ENCODE assay signal across 23 cellular contexts in genomic region chr19:42436006-42436405, GRCh38. TPM values are rescaled to one million over a fixed set of nuclear protein-coding genes. Genes with fewer than 3 reads are reported as not detected.
DNase-seq lines count a peak whose midpoint lies in the region; ATAC-seq and TF ChIP-seq lines count a peak whose summit lies in the region.
"Had no signal": no experiment of that assay in that cellular context is flagged by ENCODE, and none has a peak within 500 bp of the region (broad histone marks: within the 10 kb centered on the region; RNA-seq: fewer than 3 reads in every experiment).

No MANE protein-coding gene starts in this region.

- peak overlapping the region; percentile 62 for H2BK20ac ChIP-seq in H9 (ENCODE audit: low read depth, low read length, poor library complexity, severe bottlenecking)

- no peak overlapping the region for H3K23ac ChIP-seq in H9 (ENCODE audit: insufficient read length, low read depth, low read length)

- DNase-seq in AG08395 (ENCODE audit: low spot score) (peak; percentile 45), H9 (no peak), SK-MEL-5 (ENCODE audit: low read depth, low spot score) (peak; percentile 58), foreskin fibroblast (peak; percentile 62 to 89)
- DNase-seq in central memory CD4-positive, alpha-beta T cell, result no peak
- no peak for DNase-seq in stimulated activated naive B cell treated with anti-CD40 and anti-IgM and Interleukin-4, amounts not matched to agents 10 μg/mL and 1 μg/mL and 100 μg/mL, for 72 hours
- no peak for DNase-seq in activated CD4-positive, alpha-beta T cell treated with anti-CD3 and anti-CD28 coated beads for 4 hours
- DNase-seq: activated CD4-positive, alpha-beta T cell treated with anti-CD3 and anti-CD28 coated beads, Interleukin-2, amount 50 U/mL, for 4 hours; activated naive CD4-positive, alpha-beta T cell treated with anti-CD3 and anti-CD28 coated beads, Interleukin-2, amount 50 U/mL, for 16 hours; activated T-cell treated with anti-CD3 and anti-CD28 coated beads for 4 hours; CD4-positive, alpha-beta memory T cell; DND-41; HFFc6; mucosa of descending colon; NCI-H1105; T-cell had no signal

- no peak overlapping the region for H3K4me3 ChIP-seq in foreskin fibroblast (ENCODE audit: low read depth in 1 of 2, low read length in 2 of 2)
- H3K4me3 ChIP-seq: mucosa of descending colon had no signal

- H3K79me2 ChIP-seq in H9 (ENCODE audit: insufficient read depth, low read length), result no peaks in the 10 kb centered on the region

- H3K9ac ChIP-seq in H9 (ENCODE audit: extremely low read depth, insufficient read length, low read length), result no peak overlapping the region
- H3K9ac ChIP-seq: KMS-11 had no signal

- no peak overlapping the region for H3K14ac ChIP-seq in H9 (ENCODE audit: insufficient read depth, low read length)

- H3K4me2 ChIP-seq in H9 (ENCODE audit: insufficient read depth, insufficient read length, low read length), result no peak overlapping the region
- H3K4me2 ChIP-seq: KMS-11 had no signal

- no peaks in the 10 kb centered on the region for H4K20me1 ChIP-seq in H9 (ENCODE audit: control insufficient read depth, insufficient read depth, insufficient read length)

- H2BK12ac ChIP-seq in H9 (ENCODE audit: insufficient read length, low read depth, low read length), result no peak overlapping the region

- H3K27me3 ChIP-seq in H9 (ENCODE audit: insufficient read depth, low read length), result no peaks in the 10 kb centered on the region

- H3K27ac Mint-ChIP-seq in H9, result no peak overlapping the region
- H3K27ac Mint-ChIP-seq in stimulated activated naive B cell treated with anti-CD40 and anti-IgM and Interleukin-4, amounts not matched to agents 10 μg/mL and 1 μg/mL and 100 μg/mL, for 72 hours, result no peak overlapping the region
- H3K27ac Mint-ChIP-seq: HFFc6; stimulated activated naive CD8-positive, alpha-beta T cell treated with anti-CD3 and anti-CD28 coated beads, Interleukin-15, Interleukin-2, amounts not matched to agents 100 ng/mL and 50 ng/mL, for 24 hours; T-cell had no signal

- no peak overlapping the region for H4K8ac ChIP-seq in H9 (replicated peaks; ENCODE audit: insufficient read length, low read depth, low read length)

- H4K5ac ChIP-seq in H9 (ENCODE audit: insufficient read length, low read depth, low read length), result no peak overlapping the region

- no peak for ATAC-seq in stimulated activated naive B cell treated with anti-CD40 and anti-IgM and Interleukin-4, amounts not matched to agents 10 μg/mL and 1 μg/mL and 100 μg/mL, for 72 hours (replicated peaks)
- ATAC-seq in HG02763 (IDR thresholded peaks at IDR 0.05; ENCODE audit: unreplicated experiment), result no peak
- ATAC-seq: mucosa of descending colon, Right ventricle myocardium inferior, T-cell had no signal

- no peaks in the 10 kb centered on the region for H3K79me1 ChIP-seq in H9 (ENCODE audit: insufficient read depth, low read depth, low read length, poor library complexity, severe bottlenecking)

- H2BK5ac ChIP-seq in H9 (ENCODE audit: insufficient read length, low read length), result no peak overlapping the region

- peaks cover 10 to 12% of the 10 kb centered on the region in 2 experiments for H3K4me1 Mint-ChIP-seq in H9
- peaks cover 12% of the 10 kb centered on the region in 2 donors for H3K4me1 Mint-ChIP-seq in stimulated activated naive B cell treated with anti-CD40 and anti-IgM and Interleukin-4, amounts not matched to agents 10 μg/mL and 1 μg/mL and 100 μg/mL, for 72 hours

- H3K27me3 Mint-ChIP-seq in H9 (ENCODE audit: low read depth), result peaks cover 25% of the 10 kb centered on the region
- H3K27me3 Mint-ChIP-seq in stimulated activated naive B cell treated with anti-CD40 and anti-IgM and Interleukin-4, amounts not matched to agents 10 μg/mL and 1 μg/mL and 100 μg/mL, for 72 hours, result peaks cover 3 to 7% of the 10 kb centered on the region in 2 donors
- H3K27me3 Mint-ChIP-seq: CD4-positive, alpha-beta memory T cell; stimulated activated naive CD8-positive, alpha-beta T cell treated with anti-CD3 and anti-CD28 coated beads, Interleukin-15, Interleukin-2, amounts not matched to agents 100 ng/mL and 50 ng/mL, for 24 hours; T-cell had no signal

- no peak for TF ChIP-seq CTCF in H9 (conservative IDR thresholded peaks at IDR 0.05)
- no peak for TF ChIP-seq CTCF in foreskin fibroblast (IDR thresholded peaks at IDR 0.05; ENCODE audit: low read depth, low read length)

- H3K9me3 Mint-ChIP-seq in H9, result no peaks in the 10 kb centered on the region
- no peaks in the 10 kb centered on the region for H3K9me3 Mint-ChIP-seq in stimulated activated naive B cell treated with anti-CD40 and anti-IgM and Interleukin-4, amounts not matched to agents 10 μg/mL and 1 μg/mL and 100 μg/mL, for 72 hours
- H3K9me3 Mint-ChIP-seq: CD4-positive, alpha-beta memory T cell; HFFc6; stimulated activated naive CD8-positive, alpha-beta T cell treated with anti-CD3 and anti-CD28 coated beads, Interleukin-15, Interleukin-2, amounts not matched to agents 100 ng/mL and 50 ng/mL, for 24 hours; T-cell had no signal

- no peak overlapping the region for H3K56ac ChIP-seq in H9 (ENCODE audit: insufficient read length, low read depth, low read length)

- H2AFZ ChIP-seq in H9 (ENCODE audit: low read length), result no peak overlapping the region

- no peak overlapping the region for H3K4me3 Mint-ChIP-seq in H9
- no peak overlapping the region for H3K4me3 Mint-ChIP-seq in stimulated activated naive B cell treated with anti-CD40 and anti-IgM and Interleukin-4, amounts not matched to agents 10 μg/mL and 1 μg/mL and 100 μg/mL, for 72 hours
- H3K4me3 Mint-ChIP-seq: CD4-positive, alpha-beta memory T cell; HFFc6; stimulated activated naive CD8-positive, alpha-beta T cell treated with anti-CD3 and anti-CD28 coated beads, Interleukin-15, Interleukin-2, amounts not matched to agents 100 ng/mL and 50 ng/mL, for 24 hours; T-cell had no signal

- WGBS in H9 (ENCODE audit: extremely low coverage, insufficient read length, low lambda C conversion rate), result no CpG with 5 or more reads among the region's 3 CpGs

- no peaks in the 10 kb centered on the region for H3K23me2 ChIP-seq in H9 (ENCODE audit: insufficient read length, low read depth, low read length, poor library complexity, severe bottlenecking)

- no peaks in the 10 kb centered on the region; the same call in 1 of the 2 replicates for H3K4me1 ChIP-seq in H9 (ENCODE audit: insufficient read depth, low read length)

- no peak overlapping the region for H3K4ac ChIP-seq in H9 (ENCODE audit: low read depth, low read length)

- H3K27ac ChIP-seq in H9 (ENCODE audit: insufficient read length, low read depth, low read length), result no peak overlapping the region
- H3K27ac ChIP-seq: KMS-11 had no signal

- H3K9me3 ChIP-seq in H9 (ENCODE audit: control insufficient read depth, low read depth, low read length), result no peaks in the 10 kb centered on the region
- H3K9me3 ChIP-seq: mucosa of descending colon had no signal

- H3T11ph ChIP-seq in H9 (ENCODE audit: low read length), result no peak overlapping the region

- H3K18ac ChIP-seq in H9 (ENCODE audit: insufficient read length, low read depth, low read length), result no peak overlapping the region

- H2BK120ac ChIP-seq in H9 (ENCODE audit: low read depth, low read length, poor library complexity, severe bottlenecking), result no peak overlapping the region

- H3K36me3 Mint-ChIP-seq in H9 (ENCODE audit: insufficient read depth in 1 of 3, low read depth in 3 of 3), result no peaks in the 10 kb centered on the region
- H3K36me3 Mint-ChIP-seq in stimulated activated naive B cell treated with anti-CD40 and anti-IgM and Interleukin-4, amounts not matched to agents 10 μg/mL and 1 μg/mL and 100 μg/mL, for 72 hours, result no peaks in the 10 kb centered on the region
- H3K36me3 Mint-ChIP-seq: CD4-positive, alpha-beta memory T cell; T-cell had no signal

- no peak overlapping the region for H2AK5ac ChIP-seq in H9 (ENCODE audit: insufficient read length, low read length)

- H2BK15ac ChIP-seq in H9 (ENCODE audit: low read depth, low read length), result no peak overlapping the region

- no peak overlapping the region for H4K91ac ChIP-seq in H9 (ENCODE audit: insufficient read length, low read depth, low read length)

- in situ Hi-C loops in SK-MEL-5 (cut with HindIII; ENCODE audit: low pct_unique_long_range_greater_than_20kb, low sequenced_read_pairs), result no loop called here

RNA-seq across cellular contexts. Expression of gene CXCL17, which starts 6.7 kb away (rescaled TPM):
- total RNA-seq in H9 (2021), result not detected in 2 replicates
- total RNA-seq in SK-MEL-5 (2014; rRNA removed; shearing (Covaris generic)), result 0.34 TPM in 1 of 2 replicates, not detected in the other
- polyA plus RNA-seq in SK-MEL-5 (2015; cell fraction: cytosol; rRNA removed), result 0.52 and 0.79 TPM in 2 replicates
- polyA plus RNA-seq in SK-MEL-5 (2015; cell fraction: nucleus; rRNA removed), result not detected in 2 replicates
- total RNA-seq: A673; CD4-positive, alpha-beta memory T cell; frontal cortex; HFFc6; mucosa of descending colon; pulmonary artery endothelial cell; Right ventricle myocardium inferior; T-cell had no signal
- polyA plus RNA-seq: CD4-positive, alpha-beta memory T cell had no signal

RNA-seq across cellular contexts. Expression of gene LIPE, which starts 8.8 kb away (rescaled TPM):
- 5.7 and 6.3 TPM in 2 replicates for total RNA-seq in H9 (2021)
- total RNA-seq in SK-MEL-5 (2014; rRNA removed; shearing (Covaris generic)), result not detected in 2 replicates
- not detected in 2 replicates for polyA plus RNA-seq in SK-MEL-5 (2015; cell fraction: cytosol; rRNA removed)
- not detected in 2 replicates for polyA plus RNA-seq in SK-MEL-5 (2015; cell fraction: nucleus; rRNA removed)

RNA-seq across cellular contexts. Expression of gene CNFN, which starts 45.9 kb away (rescaled TPM):
- total RNA-seq in H9 (2021), result 7.1 and 8.8 TPM in 2 replicates
- total RNA-seq in SK-MEL-5 (2014; rRNA removed; shearing (Covaris generic)), result 0.77 TPM in 1 of 2 replicates, not detected in the other
- polyA plus RNA-seq in SK-MEL-5 (2015; cell fraction: cytosol; rRNA removed), result 1.0 and 3.9 TPM in 2 replicates
- not detected in 2 replicates for polyA plus RNA-seq in SK-MEL-5 (2015; cell fraction: nucleus; rRNA removed)
- total RNA-seq: A673; CD4-positive, alpha-beta memory T cell; frontal cortex; pulmonary artery endothelial cell had no signal

Comparison
In these comparisons a context has a peak if more than half of its experiments do, and no peak if none do; other contexts are left out.
1. DNase-seq: peak in AG08395 (single experiment), SK-MEL-5 (single experiment) and foreskin fibroblast (2 of 2); none in H9 (single experiment), central memory CD4-positive, alpha-beta T cell (single experiment), stimulated activated naive B cell treated with anti-CD40 and anti-IgM and Interleukin-4, amounts not matched to agents 10 μg/mL and 1 μg/mL and 100 μg/mL, for 72 hours (single experiment) and activated CD4-positive, alpha-beta T cell treated with anti-CD3 and anti-CD28 coated beads for 4 hours (0 of 2).